ENCODE assay signal across 19 cellular contexts in genomic region chr13:42211704-42212103, GRCh38.
DNase-seq lines count a peak whose midpoint lies in the region; ATAC-seq and TF ChIP-seq lines count a peak whose summit lies in the region.
"Had no signal": no experiment of that assay in that cellular context is flagged by ENCODE, and none has a peak within 500 bp of the region (broad histone marks: within the 10 kb centered on the region; RNA-seq: fewer than 3 reads in every experiment).

No MANE protein-coding gene starts in this region.

- TF ChIP-seq POLR2A in spleen (IDR thresholded peaks at IDR 0.05) = no peak

- H3K9me3 Mint-ChIP-seq in activated T-helper 17 cell treated with anti-CD3 and anti-CD28 coated beads, Interleukin-2, amount 50 U/mL, for 72 hours = no peaks in the 10 kb centered on the region
- no peaks in the 10 kb centered on the region for H3K9me3 Mint-ChIP-seq in Caco-2 (ENCODE audit: unreplicated experiment)
- H3K9me3 Mint-ChIP-seq: CD8-positive, alpha-beta memory T cell; immature natural killer cell; T-helper 2 cell treated with Interferon-gamma antibody and Interleukin-4, amounts not matched to agents 5 μg/mL and 100 μg/mL, for 36 hours had no signal

- POLR2A ChIA-PET in A673 (lab: Charles Lee; ENCODE audit: low non-redundant PET) = no interaction called here
- POLR2A ChIA-PET in Caco-2 (lab: Charles Lee) = no interaction called here

- no peaks in the 10 kb centered on the region for H3K4me1 Mint-ChIP-seq in activated T-helper 17 cell treated with anti-CD3 and anti-CD28 coated beads, Interleukin-2, amount 50 U/mL, for 72 hours
- H3K4me1 Mint-ChIP-seq in Caco-2 (ENCODE audit: low read depth, unreplicated experiment) = peaks cover 6% of the 10 kb centered on the region
- H3K4me1 Mint-ChIP-seq: activated CD8-positive, alpha-beta memory T cell treated with anti-CD3 and anti-CD28 coated beads, Interleukin-2, amount 10 ng/mL, durations not matched to agents 7 days and 5 days; CD8-positive, alpha-beta memory T cell; immature natural killer cell had no signal

- BruUV-seq in A673 (replicated peaks; lab: Mats Ljungman, UMichigan) (no TSS peak), Caco-2 (replicated peaks; lab: Mats Ljungman, UMichigan) (no TSS peak)

- H3K27me3 Mint-ChIP-seq in activated T-helper 17 cell treated with anti-CD3 and anti-CD28 coated beads, Interleukin-2, amount 50 U/mL, for 72 hours = no peaks in the 10 kb centered on the region
- peaks cover 3% of the 10 kb centered on the region for H3K27me3 Mint-ChIP-seq in Caco-2 (ENCODE audit: insufficient read depth, unreplicated experiment)
- H3K27me3 Mint-ChIP-seq: activated CD8-positive, alpha-beta memory T cell treated with anti-CD3 and anti-CD28 coated beads, Interleukin-2, amount 10 ng/mL, durations not matched to agents 7 days and 5 days; CD8-positive, alpha-beta memory T cell had no signal

- peak; percentile 12 for DNase-seq in A673 (ENCODE audit: low spot score)
- DNase-seq in HCEC 1CT = peak; percentile 51
- peak; percentile 7 for DNase-seq in fibroblast of peridontal ligament (ENCODE audit: extremely low read depth)
- no peak for DNase-seq in spleen
- no peak for DNase-seq in Caco-2
- DNase-seq in AG08396 (ENCODE audit: low spot score) = no peak
- DNase-seq: activated CD8-positive, alpha-beta memory T cell treated with anti-CD3 and anti-CD28 coated beads, Interleukin-2, amount 10 ng/mL, durations not matched to agents 7 days and 5 days; activated gamma-delta T cell treated with Interleukin-2 at 50 U/mL for 16 hours; CD8-positive, alpha-beta memory T cell; DMS79 treated with DMSO at 0.1 percent for 48 hours; GOT3; head of caudate nucleus; immature natural killer cell; NCI-H526; pancreas had no signal

- no peaks in the 10 kb centered on the region for H3K9me3 ChIP-seq in A673 (ENCODE audit: low read depth, low read length, poor library complexity, severe bottlenecking)
- no peaks in the 10 kb centered on the region for H3K9me3 ChIP-seq in spleen
- no peaks in the 10 kb centered on the region for H3K9me3 ChIP-seq in Caco-2
- H3K9me3 ChIP-seq: pancreas had no signal

- no peak overlapping the region for H3K4me3 Mint-ChIP-seq in activated T-helper 17 cell treated with anti-CD3 and anti-CD28 coated beads, Interleukin-2, amount 50 U/mL, for 72 hours
- H3K4me3 Mint-ChIP-seq in Caco-2 (ENCODE audit: unreplicated experiment) = no peak overlapping the region
- H3K4me3 Mint-ChIP-seq: activated CD8-positive, alpha-beta memory T cell treated with anti-CD3 and anti-CD28 coated beads, Interleukin-2, amount 10 ng/mL, durations not matched to agents 7 days and 5 days; CD8-positive, alpha-beta memory T cell; immature natural killer cell; T-helper 2 cell treated with Interferon-gamma antibody and Interleukin-4, amounts not matched to agents 5 μg/mL and 100 μg/mL, for 36 hours had no signal

- 89 to 95% (median 94%) methylated on average over 3 of the region's 3 CpGs for WGBS in spleen, 5 donors

- H3K4me1 ChIP-seq in A673 (ENCODE audit: insufficient read depth, low read length, poor library complexity, severe bottlenecking) (no peaks in the 10 kb centered on the region), spleen (no peaks in the 10 kb centered on the region), Caco-2 (no peaks in the 10 kb centered on the region)
- H3K4me1 ChIP-seq: pancreas had no signal

- H3K36me3 ChIP-seq in A673 (ENCODE audit: insufficient read depth, low read length, poor library complexity, severe bottlenecking) (no peaks in the 10 kb centered on the region), spleen (peaks cover 0 to 60% (median 13%) of the 10 kb centered on the region in 6 donors), Caco-2 (ENCODE audit: control insufficient read depth, insufficient read depth, low read length) (no peaks in the 10 kb centered on the region)
- H3K36me3 ChIP-seq: pancreas had no signal

- intact Hi-C loops in A673 (cut with micrococcal nuclease; ENCODE audit: unreplicated experiment) = loop anchor here (10.0 kb wide), 1 partner anchor 547 kb away; no protein-coding TSS in a partner anchor
- intact Hi-C loops in spleen (cut with DNase I; ENCODE audit: low total_unique reads) = no loop called here
- intact Hi-C loops in Caco-2 (cut with micrococcal nuclease; ENCODE audit: unreplicated experiment) = loop anchor here (10.0 kb wide), 2 partner anchors 167 to 797 kb away; partner anchors contain the start of gene DGKH

- H3K4me3 ChIP-seq in A673 (ENCODE audit: low read depth, low read length, poor library complexity, severe bottlenecking) (no peak overlapping the region), spleen (no peak overlapping the region), Caco-2 (ENCODE audit: low read depth, low read length) (no peak overlapping the region)
- H3K4me3 ChIP-seq: pancreas had no signal

- no peak overlapping the region for H3K27ac ChIP-seq in A673 (ENCODE audit: low read depth, low read length, poor library complexity, severe bottlenecking)
- no peak overlapping the region for H3K27ac ChIP-seq in spleen
- H3K27ac ChIP-seq: HL-60, pancreas had no signal

- H3K36me3 Mint-ChIP-seq in activated T-helper 17 cell treated with anti-CD3 and anti-CD28 coated beads, Interleukin-2, amount 50 U/mL, for 72 hours (ENCODE audit: low read depth) = peaks cover 57% of the 10 kb centered on the region
- no peaks in the 10 kb centered on the region for H3K36me3 Mint-ChIP-seq in Caco-2 (ENCODE audit: insufficient read depth, unreplicated experiment)

- peak; percentile 16 for ATAC-seq in activated T-helper 17 cell treated with anti-CD3 and anti-CD28 coated beads, Interleukin-2, amount 50 U/mL, for 72 hours (replicated peaks)
- no peak for ATAC-seq in HG02884 (IDR thresholded peaks at IDR 0.05; ENCODE audit: unreplicated experiment)
- ATAC-seq: activated CD8-positive, alpha-beta memory T cell treated with anti-CD3 and anti-CD28 coated beads, Interleukin-2, amount 10 ng/mL, durations not matched to agents 7 days and 5 days; pancreas had no signal

- CTCF ChIA-PET in A673 (lab: Charles Lee) = no interaction called here
- CTCF ChIA-PET in Caco-2 (lab: Charles Lee) = no interaction called here

- TF ChIP-seq CTCF in A673 (conservative IDR thresholded peaks at IDR 0.05; ENCODE audit: low read depth, low read length) (no peak), spleen (IDR thresholded peaks at IDR 0.05 in 8 of 11, conservative IDR thresholded peaks at IDR 0.05 in 3 of 11) (no peak), Caco-2 (IDR thresholded peaks at IDR 0.05; ENCODE audit: insufficient read depth in 1 of 2, low read depth in 1 of 2, low read length in 1 of 2, severe bottlenecking in 1 of 2, unreplicated experiment in 1 of 2) (no peak)

- H3K27me3 ChIP-seq in A673 (replicated peaks; ENCODE audit: insufficient read depth, low read depth, low read length, poor library complexity) = no peaks in the 10 kb centered on the region
- H3K27me3 ChIP-seq in spleen (replicated peaks in 1 of 7) = no peaks in the 10 kb centered on the region
- no peaks in the 10 kb centered on the region for H3K27me3 ChIP-seq in Caco-2 (replicated peaks; ENCODE audit: control insufficient read depth, insufficient read depth, low read length)
- H3K27me3 ChIP-seq: pancreas had no signal

- H3K27ac Mint-ChIP-seq in activated T-helper 17 cell treated with anti-CD3 and anti-CD28 coated beads, Interleukin-2, amount 50 U/mL, for 72 hours = no peak overlapping the region
- no peak overlapping the region for H3K27ac Mint-ChIP-seq in Caco-2 (ENCODE audit: unreplicated experiment)
- H3K27ac Mint-ChIP-seq: activated CD8-positive, alpha-beta memory T cell treated with anti-CD3 and anti-CD28 coated beads, Interleukin-2, amount 10 ng/mL, durations not matched to agents 7 days and 5 days; immature natural killer cell; T-helper 2 cell treated with Interferon-gamma antibody and Interleukin-4, amounts not matched to agents 5 μg/mL and 100 μg/mL, for 36 hours had no signal

Comparison
In these comparisons a context has a peak if more than half of its experiments do, and no peak if none do; other contexts are left out.
1. DNase-seq: peak in A673 (single experiment), HCEC 1CT (single experiment) and fibroblast of peridontal ligament (single experiment); none in spleen (single experiment), Caco-2 (0 of 2) and AG08396 (single experiment).